ENCODE assay signal across 29 cellular contexts in genomic region chr5:157481255-157481654, GRCh38. TPM values are rescaled to one million over a fixed set of nuclear protein-coding genes. Genes with fewer than 3 reads are reported as not detected.
DNase-seq lines count a peak whose midpoint lies in the region; ATAC-seq and TF ChIP-seq lines count a peak whose summit lies in the region.
"Had no signal": no experiment of that assay in that cellular context is flagged by ENCODE, and none has a peak within 500 bp of the region (broad histone marks: within the 10 kb centered on the region; RNA-seq: fewer than 3 reads in every experiment).

No MANE protein-coding gene starts in this region.

- TF ChIP-seq EP300 in transverse colon (IDR thresholded peaks at IDR 0.05; ENCODE audit: low read depth), result no peak

- H3K4me1 Mint-ChIP-seq in stimulated activated naive CD8-positive, alpha-beta T cell treated with anti-CD3 and anti-CD28 coated beads, Interleukin-15, Interleukin-2, amounts not matched to agents 100 ng/mL and 50 ng/mL, for 24 hours (ENCODE audit: low read depth), result peaks cover 30% of the 10 kb centered on the region
- H3K4me1 Mint-ChIP-seq in activated B cell treated with CpG ODN at 0.5 μM for 24 hours, result peaks cover 95% of the 10 kb centered on the region
- H3K4me1 Mint-ChIP-seq: natural killer cell had no signal

- no peaks in the 10 kb centered on the region for H3K9me3 ChIP-seq in transverse colon
- H3K9me3 ChIP-seq: breast epithelium, colonic mucosa, esophagus squamous epithelium, gastrocnemius medialis, left ventricle myocardium inferior had no signal

- peaks cover 8 to 32% (median 19%) of the 10 kb centered on the region in 4 donors for H3K4me1 ChIP-seq in transverse colon
- H3K4me1 ChIP-seq: breast epithelium, colonic mucosa, gastrocnemius medialis had no signal

- H3K27me3 Mint-ChIP-seq in stimulated activated naive CD8-positive, alpha-beta T cell treated with anti-CD3 and anti-CD28 coated beads, Interleukin-15, Interleukin-2, amounts not matched to agents 100 ng/mL and 50 ng/mL, for 24 hours, result no peaks in the 10 kb centered on the region
- H3K27me3 Mint-ChIP-seq in activated B cell treated with CpG ODN at 0.5 μM for 24 hours, result no peaks in the 10 kb centered on the region

- intact Hi-C loops in activated B cell treated with CpG ODN at 0.5 μM for 24 hours (cut with micrococcal nuclease), result no loop called here
- intact Hi-C loops in transverse colon (cut with DNase I; ENCODE audit: low total_unique reads), result no loop called here

- no peaks in the 10 kb centered on the region for H3K36me3 ChIP-seq in transverse colon
- H3K36me3 ChIP-seq: breast epithelium, colonic mucosa had no signal

- peak overlapping the region; percentile 19 for H3K4me3 Mint-ChIP-seq in stimulated activated naive CD8-positive, alpha-beta T cell treated with anti-CD3 and anti-CD28 coated beads, Interleukin-15, Interleukin-2, amounts not matched to agents 100 ng/mL and 50 ng/mL, for 24 hours
- H3K4me3 Mint-ChIP-seq in activated B cell treated with CpG ODN at 0.5 μM for 24 hours, result peak overlapping the region; percentile 63
- H3K4me3 Mint-ChIP-seq: natural killer cell had no signal

- H3K27me3 ChIP-seq in transverse colon, result no peaks in the 10 kb centered on the region
- H3K27me3 ChIP-seq: breast epithelium, colonic mucosa, esophagus squamous epithelium, gastrocnemius medialis had no signal

- no peak for TF ChIP-seq POLR2A in transverse colon (IDR thresholded peaks at IDR 0.05)

- WGBS in transverse colon (ENCODE audit: low coverage in 1 of 2), 2 donors, result 66% methylated on average over 4 of the region's 4 CpGs; no CpG with 5 or more reads in 1 of the 2 donors

- no peak for TF ChIP-seq CTCF in activated B cell treated with CpG ODN at 0.5 μM for 24 hours (IDR thresholded peaks at IDR 0.05)
- TF ChIP-seq CTCF in transverse colon (IDR thresholded peaks at IDR 0.05), result no peak
- TF ChIP-seq CTCF in coronary artery (IDR thresholded peaks at IDR 0.05), result no peak
- TF ChIP-seq CTCF in GM10266 (IDR thresholded peaks at IDR 0.05; ENCODE audit: control insufficient read depth, insufficient read depth, low read depth, missing control alignments), result no peak

- peak overlapping the region in 3 of 4 donors; percentile 2 to 81 (median 60) for H3K27ac ChIP-seq in transverse colon
- no peak overlapping the region for H3K27ac ChIP-seq in coronary artery
- H3K27ac ChIP-seq: breast epithelium, C4-2B, colonic mucosa, gastrocnemius medialis, left ventricle myocardium inferior had no signal

- POLR2A ChIA-PET in activated B cell treated with CpG ODN at 0.5 μM for 24 hours (lab: Charles Lee), result interaction anchor here (0.7 to 1.4 kb wide), 6 partner anchors 10 to 153 kb away, joined by 3 to 6 read pairs (median 3); no protein-coding TSS in a partner anchor

- peaks cover 4% of the 10 kb centered on the region for H3K36me3 Mint-ChIP-seq in stimulated activated naive CD8-positive, alpha-beta T cell treated with anti-CD3 and anti-CD28 coated beads, Interleukin-15, Interleukin-2, amounts not matched to agents 100 ng/mL and 50 ng/mL, for 24 hours (ENCODE audit: low read depth)
- H3K36me3 Mint-ChIP-seq in activated B cell treated with CpG ODN at 0.5 μM for 24 hours (ENCODE audit: low read depth), result peaks cover 94% of the 10 kb centered on the region
- H3K36me3 Mint-ChIP-seq: natural killer cell had no signal

- no peak for ATAC-seq in stimulated activated naive CD8-positive, alpha-beta T cell treated with anti-CD3 and anti-CD28 coated beads, Interleukin-15, Interleukin-2, amounts not matched to agents 100 U/mL and 50 U/mL, for 24 hours
- ATAC-seq in activated B cell treated with CpG ODN at 0.5 μM for 24 hours (ENCODE audit: low read depth), result peak; percentile 68
- ATAC-seq: gastrocnemius medialis, natural killer cell, Right ventricle myocardium inferior had no signal

- no peak for DNase-seq in stimulated activated naive CD8-positive, alpha-beta T cell treated with anti-CD3 and anti-CD28 coated beads, Interleukin-15, Interleukin-2, amounts not matched to agents 100 U/mL and 50 U/mL, for 24 hours
- DNase-seq in activated B cell treated with CpG ODN at 0.5 μM for 24 hours (no peak), islet precursor cell (peak; percentile 34), transverse colon (peak; percentile 44), coronary artery (ENCODE audit: low spot score) (no peak), NCI-H774 (lab: John Stamatoyannopoulos, UW) (no peak), GM10266 (ENCODE audit: extremely low spot score) (no peak)
- DNase-seq: activated CD4-positive, CD25-positive, alpha-beta regulatory T cell treated with anti-CD3 and anti-CD28 coated beads, Interleukin-2, amount 50 U/mL, for 72 hours; activated gamma-delta T cell treated with Interleukin-2 at 50 U/mL for 16 hours; amniotic stem cell; colonic mucosa; EL; esophagus squamous epithelium; gastrocnemius medialis; HCEC 1CT; hippocampal formation; left ventricle myocardium inferior; natural killer cell; NCI-H1694; NCI-H526; retina; stimulated activated naive CD4-positive, alpha-beta T cell; trophoblast cell had no signal

- CTCF ChIA-PET in activated B cell treated with CpG ODN at 0.5 μM for 24 hours (lab: Charles Lee), result interaction anchor here (0.8 to 3.8 kb wide), 2 partner anchors 49 to 262 kb away, joined by 4 to 12 read pairs; partner anchors contain the start of gene LSM11

- in situ Hi-C loops in transverse colon (cut with MboI; ENCODE audit: low pct_ligation_motif_present in 1 of 4, low pct_unique_long_range_greater_than_20kb in 1 of 4, low sequenced_read_pairs in 3 of 4), result loop anchor here in 2 of 4 donors (25.0 kb wide), 2 partner anchors 231 to 256 kb away; partner anchors contain the start of genes LSM11 (in 1 of the 2) and THG1L (in 1 of the 2)

- no peaks in the 10 kb centered on the region for H3K9me3 Mint-ChIP-seq in stimulated activated naive CD8-positive, alpha-beta T cell treated with anti-CD3 and anti-CD28 coated beads, Interleukin-15, Interleukin-2, amounts not matched to agents 100 ng/mL and 50 ng/mL, for 24 hours
- H3K9me3 Mint-ChIP-seq in activated B cell treated with CpG ODN at 0.5 μM for 24 hours, result no peaks in the 10 kb centered on the region
- H3K9me3 Mint-ChIP-seq: natural killer cell had no signal

- no peak overlapping the region for H3K27ac Mint-ChIP-seq in stimulated activated naive CD8-positive, alpha-beta T cell treated with anti-CD3 and anti-CD28 coated beads, Interleukin-15, Interleukin-2, amounts not matched to agents 100 ng/mL and 50 ng/mL, for 24 hours
- peak overlapping the region; percentile 92 for H3K27ac Mint-ChIP-seq in activated B cell treated with CpG ODN at 0.5 μM for 24 hours
- H3K27ac Mint-ChIP-seq: natural killer cell had no signal

- H3K4me3 ChIP-seq in transverse colon (no peak overlapping the region), coronary artery (no peak overlapping the region)
- H3K4me3 ChIP-seq: breast epithelium, colonic mucosa, esophagus squamous epithelium, gastrocnemius medialis, left ventricle myocardium inferior, smooth muscle cell had no signal

RNA-seq across cellular contexts. Expression of gene NIPAL4, which starts 21.2 kb away (rescaled TPM):
- total RNA-seq in activated B cell treated with CpG ODN at 0.5 μM for 24 hours, result 2.7 and 2.8 TPM in 2 replicates
- under 1 TPM in 2 of 4 donors, not detected in 2; 0.48 to 0.82 TPM for total RNA-seq in transverse colon
- total RNA-seq: left ventricle myocardium inferior, LHCN-M2, Right ventricle myocardium inferior had no signal

Comparison
In these comparisons a context has a peak if more than half of its experiments do, and no peak if none do; other contexts are left out.
1. DNase-seq: peak in islet precursor cell (single experiment) and transverse colon (single experiment); none in stimulated activated naive CD8-positive, alpha-beta T cell treated with anti-CD3 and anti-CD28 coated beads, Interleukin-15, Interleukin-2, amounts not matched to agents 100 U/mL and 50 U/mL, for 24 hours (single experiment), activated B cell treated with CpG ODN at 0.5 μM for 24 hours (single experiment), coronary artery (single experiment), NCI-H774 (single experiment) and GM10266 (single experiment).
2. H3K27ac ChIP-seq: peak in transverse colon (3 of 4); none in coronary artery (0 of 2).